9 cellular contexts compared by ENCODE assay signal in genomic region chr9:133658442-133659431, GRCh38. TPM values are rescaled to one million over a fixed set of nuclear protein-coding genes. Genes with fewer than 3 reads are reported as not detected.
DNase-seq lines count a peak whose midpoint lies in the region; ATAC-seq, FAIRE-seq and TF ChIP-seq lines count a peak whose summit lies in the region.
"Had no signal": no experiment of that assay in that cellular context is flagged by ENCODE, and none has a peak within 500 bp of the region (broad histone marks: within the 10 kb centered on the region; RNA-seq: fewer than 3 reads in every experiment).

No MANE protein-coding gene starts in this region.

- no peak for TF ChIP-seq POLR2A in heart left ventricle (IDR thresholded peaks at IDR 0.05)

- H3K4me1 ChIP-seq in RWPE2 (ENCODE audit: insufficient read depth, poor library complexity, severe bottlenecking) (no peaks in the 10 kb centered on the region), heart left ventricle (peaks cover 0 to 17% (median 13%) of the 10 kb centered on the region in 12 donors), small intestine (ENCODE audit: control insufficient read depth in 2 of 2, insufficient read depth in 1 of 2, low read depth in 1 of 2, low read length in 1 of 2) (no peaks in the 10 kb centered on the region)

- H3K4me3 ChIP-seq in RWPE2 (ENCODE audit: severe bottlenecking) (no peak overlapping the region), heart left ventricle (peak overlapping the region in 11 of 12 donors; percentile 4 to 35 (median 25)), small intestine (ENCODE audit: low read depth in 1 of 2, low read length in 2 of 2) (no peak overlapping the region)

- intact Hi-C loops in Right ventricle myocardium inferior (cut with DNase I) (no loop called here), cardiac septum (cut with DNase I) (loop anchor here (2.0 kb wide), 1 partner anchor 92 kb away; no protein-coding TSS in a partner anchor), heart left ventricle (cut with DNase I) (loop anchor here in 1 of 10 donors (10.0 kb wide), 1 partner anchor 74 kb away; no protein-coding TSS in a partner anchor)

- peak; percentile 80 for ATAC-seq in Right ventricle myocardium inferior
- peak; percentile 82 for ATAC-seq in RWPE2 (ENCODE audit: low read depth)
- ATAC-seq in heart left ventricle = peak; percentile 57 to 85 (median 78)
- no peak for ATAC-seq in GM19455 (IDR thresholded peaks at IDR 0.05; ENCODE audit: unreplicated experiment)

- DNase-seq in Right ventricle myocardium inferior (ENCODE audit: missing footprints) (no peak), cardiac septum (ENCODE audit: low spot score) (no peak), RWPE2 (ENCODE audit: low spot score) (no peak), heart left ventricle (peak in 4 of 5 donors; percentile 28 to 66 (median 40)), small intestine (peak; percentile 70), cerebellar nuclear complex (lab: John Stamatoyannopoulos, UW) (no peak), epidermal melanocyte (ENCODE audit: insufficient read length, low spot score) (no peak)

- H3K27me3 ChIP-seq in RWPE2 (ENCODE audit: insufficient read depth, poor library complexity, severe bottlenecking) = peaks cover 68% of the 10 kb centered on the region
- peaks cover 7 to 68% (median 20%) of the 10 kb centered on the region in 9 donors for H3K27me3 ChIP-seq in heart left ventricle
- H3K27me3 ChIP-seq in small intestine (ENCODE audit: control insufficient read depth in 2 of 2, insufficient read depth in 2 of 2, low read length in 2 of 2) = peaks cover 0 to 7% of the 10 kb centered on the region in 2 donors

- H3K27ac ChIP-seq in RWPE2 (ENCODE audit: poor library complexity, severe bottlenecking) (no peak overlapping the region), heart left ventricle (no peak overlapping the region), small intestine (ENCODE audit: low read depth in 1 of 2, low read length in 1 of 2) (no peak overlapping the region)

- FAIRE-seq in small intestine (lab: Jason Lieb, UNC) = no peak

- WGBS in heart left ventricle, 4 donors = 10 to 18% (median 12%) methylated on average over 26 to 46 of the region's 46 CpGs
- 10 to 12% (median 11%) methylated on average over 46 of the region's 46 CpGs for WGBS in small intestine, 3 donors

- TF ChIP-seq CTCF in RWPE2 (IDR thresholded peaks at IDR 0.05; ENCODE audit: poor library complexity, severe bottlenecking) (no peak), heart left ventricle (IDR thresholded peaks at IDR 0.05) (no peak)

- H3K36me3 ChIP-seq in RWPE2 (ENCODE audit: low read depth) (no peaks in the 10 kb centered on the region), heart left ventricle (no peaks in the 10 kb centered on the region), small intestine (ENCODE audit: control insufficient read depth in 2 of 2, insufficient read depth in 2 of 2, low read length in 2 of 2) (no peaks in the 10 kb centered on the region)

- H3K9me3 ChIP-seq in RWPE2 (ENCODE audit: severe bottlenecking) = no peaks in the 10 kb centered on the region
- H3K9me3 ChIP-seq in heart left ventricle = no peaks in the 10 kb centered on the region
- H3K9me3 ChIP-seq in small intestine (ENCODE audit: control insufficient read depth, low read depth) = no peaks in the 10 kb centered on the region

RNA-seq across cellular contexts. Expression of gene DBH, which starts 22.6 kb away (rescaled TPM):
- total RNA-seq in Right ventricle myocardium inferior (not detected), cardiac septum (not detected), heart left ventricle (under 1 TPM in 2 of 9 donors, not detected in 7; 0.06 to 0.08 TPM)
- polyA plus RNA-seq in heart left ventricle (not detected), small intestine (under 1 TPM in 1 of 3 donors, not detected in 2; 0.13 TPM)
- total RNA-seq: activated CD8-positive, alpha-beta memory T cell treated with anti-CD3 and anti-CD28 coated beads for 36 hours had no signal

RNA-seq across cellular contexts. Expression of gene FAM163B, which starts 49.5 kb away (rescaled TPM):
- total RNA-seq in Right ventricle myocardium inferior (0.22 TPM), cardiac septum (not detected), heart left ventricle (not detected)
- polyA plus RNA-seq in heart left ventricle (under 1 TPM in 1 of 2 donors, not detected in 1; 0.08 TPM), small intestine (under 1 TPM in 1 of 3 donors, not detected in 2; 0.19 TPM)
- total RNA-seq: activated CD8-positive, alpha-beta memory T cell treated with anti-CD3 and anti-CD28 coated beads for 36 hours had no signal

Comparison
In these comparisons a context has a peak if more than half of its experiments do, and no peak if none do; other contexts are left out.
1. DNase-seq: peak in heart left ventricle (4 of 5) and small intestine (single experiment); none in Right ventricle myocardium inferior (single experiment), cardiac septum (single experiment), RWPE2 (single experiment), cerebellar nuclear complex (0 of 2) and epidermal melanocyte (single experiment).
2. H3K4me3 ChIP-seq: peak in heart left ventricle (11 of 12); none in RWPE2 (single experiment) and small intestine (0 of 2).